Comparison of ENCODE assay signal across 11 cellular contexts in the genomic region with DNA sequence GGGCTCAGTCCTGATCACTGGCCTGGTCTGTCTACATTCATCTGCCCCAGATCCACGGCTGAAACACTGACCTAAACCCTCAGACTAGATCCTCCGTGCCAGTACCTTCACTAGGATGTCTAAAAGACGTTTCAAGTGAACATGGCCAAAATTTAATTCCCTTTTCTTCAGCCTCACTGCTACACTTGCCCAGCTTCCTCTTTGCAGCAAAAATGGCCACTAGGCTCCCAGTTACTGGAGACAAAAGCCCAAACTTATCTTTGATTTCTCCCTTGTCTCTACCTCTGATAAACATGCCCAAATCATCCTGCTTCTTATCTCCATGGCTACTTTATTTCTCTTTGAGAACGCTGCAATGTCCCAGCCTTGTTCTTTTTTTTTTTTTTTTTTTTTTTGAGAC. TPM values are rescaled to one million over a fixed set of nuclear protein-coding genes. Genes with fewer than 3 reads are reported as not detected.
DNase-seq lines count a peak whose midpoint lies in the region; ATAC-seq and TF ChIP-seq lines count a peak whose summit lies in the region.
"Had no signal": no experiment of that assay in that cellular context is flagged by ENCODE, and none has a peak within 500 bp of the region (broad histone marks: within the 10 kb centered on the region; RNA-seq: fewer than 3 reads in every experiment).

No MANE protein-coding gene starts in this region.

- H3K9me3 Mint-ChIP-seq in activated T-cell treated with anti-CD3 and anti-CD28 coated beads, Interleukin-2, amount 50 U/mL, for 24 hours: no peaks in the 10 kb centered on the region
- peaks cover 22% of the 10 kb centered on the region for H3K9me3 Mint-ChIP-seq in glutamatergic neuron (ENCODE audit: unreplicated experiment)

- H3K4me3 ChIP-seq in testis: no peak overlapping the region
- H3K4me3 ChIP-seq in body of pancreas: no peak overlapping the region

- peak overlapping the region; percentile 95 for H3K27ac Mint-ChIP-seq in activated T-cell treated with anti-CD3 and anti-CD28 coated beads, Interleukin-2, amount 50 U/mL, for 24 hours
- H3K27ac Mint-ChIP-seq in T-helper 17 cell (peak overlapping the region; percentile 99), glutamatergic neuron (ENCODE audit: unreplicated experiment) (peak overlapping the region; percentile 40)

- peaks cover 58% of the 10 kb centered on the region for H3K36me3 Mint-ChIP-seq in activated T-cell treated with anti-CD3 and anti-CD28 coated beads, Interleukin-2, amount 50 U/mL, for 24 hours (ENCODE audit: low read depth)
- H3K36me3 Mint-ChIP-seq in T-helper 17 cell (ENCODE audit: low read depth) (peaks cover 5% of the 10 kb centered on the region), glutamatergic neuron (ENCODE audit: unreplicated experiment) (peaks cover 4% of the 10 kb centered on the region)

- no peaks in the 10 kb centered on the region for H3K27me3 Mint-ChIP-seq in activated T-cell treated with anti-CD3 and anti-CD28 coated beads, Interleukin-2, amount 50 U/mL, for 24 hours
- H3K27me3 Mint-ChIP-seq in T-helper 17 cell (no peaks in the 10 kb centered on the region), glutamatergic neuron (ENCODE audit: unreplicated experiment) (peaks cover 30% of the 10 kb centered on the region)

- H3K4me3 Mint-ChIP-seq in activated T-cell treated with anti-CD3 and anti-CD28 coated beads, Interleukin-2, amount 50 U/mL, for 24 hours: peak overlapping the region; percentile 94
- H3K4me3 Mint-ChIP-seq in T-helper 17 cell (peak overlapping the region; percentile 97), glutamatergic neuron (ENCODE audit: unreplicated experiment) (peak overlapping the region; percentile 93)

- TF ChIP-seq CTCF in glutamatergic neuron (IDR thresholded peaks at IDR 0.05; ENCODE audit: partially characterized antibody, unreplicated experiment): no peak
- TF ChIP-seq CTCF in testis (IDR thresholded peaks at IDR 0.05): no peak
- no peak for TF ChIP-seq CTCF in body of pancreas (IDR thresholded peaks at IDR 0.05)

- ATAC-seq in T-helper 17 cell: no peak
- ATAC-seq in HG03097 (IDR thresholded peaks at IDR 0.05; ENCODE audit: low FRiP score, unreplicated experiment): no peak
- ATAC-seq in body of pancreas: no peak

- H3K4me1 ChIP-seq in testis (peaks cover 32% of the 10 kb centered on the region), body of pancreas (peaks cover 35% of the 10 kb centered on the region)

- 32 to 34% methylated on average over 4 of the region's 4 CpGs for WGBS in testis, 2 donors
- WGBS in body of pancreas, 2 donors: 77 to 80% methylated on average over 4 of the region's 4 CpGs

- intact Hi-C loops in testis (cut with DNase I; ENCODE audit: low total_unique reads) (no loop called here), body of pancreas (cut with DNase I) (no loop called here)

- H3K9me3 ChIP-seq in T-helper 17 cell (ENCODE audit: control insufficient read depth, low read length, poor library complexity, severe bottlenecking) (no peaks in the 10 kb centered on the region), testis (no peaks in the 10 kb centered on the region), body of pancreas (no peaks in the 10 kb centered on the region)

- TF ChIP-seq POLR2A in testis (IDR thresholded peaks at IDR 0.05): no peak
- no peak for TF ChIP-seq POLR2A in body of pancreas (IDR thresholded peaks at IDR 0.05)

- H3K36me3 ChIP-seq in testis (ENCODE audit: low read depth, missing control alignments) (no peaks in the 10 kb centered on the region), body of pancreas (replicated peaks in 1 of 2; ENCODE audit: insufficient read depth in 1 of 2, low read depth in 2 of 2) (no peaks in the 10 kb centered on the region)

- peak overlapping the region; percentile 87 to 97 for H3K27ac ChIP-seq in testis
- peak overlapping the region in 2 of 4 donors; percentile 98 to 99 for H3K27ac ChIP-seq in body of pancreas

- peaks cover 49% of the 10 kb centered on the region for H3K4me1 Mint-ChIP-seq in activated T-cell treated with anti-CD3 and anti-CD28 coated beads, Interleukin-2, amount 50 U/mL, for 24 hours (ENCODE audit: low read depth)
- H3K4me1 Mint-ChIP-seq in T-helper 17 cell: peaks cover 55% of the 10 kb centered on the region
- peaks cover 23% of the 10 kb centered on the region for H3K4me1 Mint-ChIP-seq in glutamatergic neuron (ENCODE audit: low read depth, unreplicated experiment)

- no peak for DNase-seq in activated T-cell treated with anti-CD3 and anti-CD28 coated beads, Interleukin-2, amount 50 U/mL, for 24 hours
- no peak for DNase-seq in activated T-cell treated with anti-CD3 and anti-CD28 coated beads, Interleukin-2, amount 50 U/mL, for 48 hours
- DNase-seq in T-helper 17 cell: no peak
- DNase-seq in glutamatergic neuron: no peak
- DNase-seq in testis: no peak
- DNase-seq in COLO829 (ENCODE audit: low spot score): no peak
- no peak for DNase-seq in body of pancreas
- DNase-seq: COR-L47, islet precursor cell, NCI-H1930 had no signal

- H3K27me3 ChIP-seq in testis (no peaks in the 10 kb centered on the region), body of pancreas (no peaks in the 10 kb centered on the region)

RNA-seq across cellular contexts. Expression of gene RASSF1, which starts 1.6 kb away (rescaled TPM):
- total RNA-seq in T-helper 17 cell: 100 to 1,000 TPM in 1 of 2 donors, 10 to 100 TPM in 1; 83.5 to 105 TPM
- 27.8 TPM for total RNA-seq in glutamatergic neuron (ENCODE audit: unreplicated experiment)
- 10 to 100 TPM; 50.0 to 52.2 TPM for total RNA-seq in testis
- polyA plus RNA-seq in testis (ENCODE audit: insufficient read depth, low read depth, low replicate concordance): 60.1 TPM
- 10 to 100 TPM; 26.7 to 30.0 TPM for total RNA-seq in body of pancreas

RNA-seq across cellular contexts. Expression of gene ZMYND10, which starts 6.5 kb away (rescaled TPM):
- total RNA-seq in T-helper 17 cell (1 to 10 TPM; 1.1 to 1.3 TPM), glutamatergic neuron (ENCODE audit: unreplicated experiment) (1.3 TPM), testis (100 to 1,000 TPM; 241 to 335 TPM), body of pancreas (1 to 10 TPM; 1.3 to 2.3 TPM)
- polyA plus RNA-seq in testis (ENCODE audit: insufficient read depth, low read depth, low replicate concordance): 763 TPM

RNA-seq across cellular contexts. Expression of gene TUSC2, which starts 11.0 kb away (rescaled TPM):
- 10 to 100 TPM; 17.7 to 18.0 TPM for total RNA-seq in T-helper 17 cell
- 30.8 TPM for total RNA-seq in glutamatergic neuron (ENCODE audit: unreplicated experiment)
- total RNA-seq in testis: 10 to 100 TPM; 32.7 to 44.5 TPM
- 43.4 TPM for polyA plus RNA-seq in testis (ENCODE audit: insufficient read depth, low read depth, low replicate concordance)
- total RNA-seq in body of pancreas: 10 to 100 TPM; 12.9 to 31.6 TPM

RNA-seq across cellular contexts. Expression of gene NPRL2, which starts 11.6 kb away (rescaled TPM):
- total RNA-seq in T-helper 17 cell (10 to 100 TPM; 27.5 to 29.1 TPM), glutamatergic neuron (ENCODE audit: unreplicated experiment) (30.4 TPM), testis (10 to 100 TPM; 26.9 to 29.2 TPM), body of pancreas (10 to 100 TPM; 27.0 to 30.9 TPM)
- 28.0 TPM for polyA plus RNA-seq in testis (ENCODE audit: insufficient read depth, low read depth, low replicate concordance)

RNA-seq across cellular contexts. Expression of gene CYB561D2, which starts 11.7 kb away (rescaled TPM):
- total RNA-seq in T-helper 17 cell: 10 to 100 TPM; 20.8 to 27.2 TPM
- total RNA-seq in glutamatergic neuron (ENCODE audit: unreplicated experiment): 12.6 TPM
- total RNA-seq in testis: 10 to 100 TPM; 18.9 to 21.1 TPM
- 16.0 TPM for polyA plus RNA-seq in testis (ENCODE audit: insufficient read depth, low read depth, low replicate concordance)
- total RNA-seq in body of pancreas: 10 to 100 TPM; 11.4 to 29.0 TPM

Comparison
In these comparisons a context has a peak if more than half of its experiments do, and no peak if none do; other contexts are left out.
1. H3K27ac Mint-ChIP-seq: peak in every context shown above with its lines; median percentile 99 in T-helper 17 cell; 95 in activated T-cell treated with anti-CD3 and anti-CD28 coated beads, Interleukin-2, amount 50 U/mL, for 24 hours; 40 in glutamatergic neuron.
2. RNA of gene ZMYND10, which starts 6.5 kb away (total RNA-seq): 241 to 335 TPM in testis; 1.3 to 2.3 TPM in body of pancreas, 1.3 TPM in glutamatergic neuron (single experiment) and 1.1 to 1.3 TPM in T-helper 17 cell; every median in the first group is over 10 times any median in the second.
3. Peak in every context shown above with its lines, with median percentiles within 50 percentile points of each other: H3K4me3 Mint-ChIP-seq.